ENCODE assay signal across 12 cellular contexts in the genomic region with DNA sequence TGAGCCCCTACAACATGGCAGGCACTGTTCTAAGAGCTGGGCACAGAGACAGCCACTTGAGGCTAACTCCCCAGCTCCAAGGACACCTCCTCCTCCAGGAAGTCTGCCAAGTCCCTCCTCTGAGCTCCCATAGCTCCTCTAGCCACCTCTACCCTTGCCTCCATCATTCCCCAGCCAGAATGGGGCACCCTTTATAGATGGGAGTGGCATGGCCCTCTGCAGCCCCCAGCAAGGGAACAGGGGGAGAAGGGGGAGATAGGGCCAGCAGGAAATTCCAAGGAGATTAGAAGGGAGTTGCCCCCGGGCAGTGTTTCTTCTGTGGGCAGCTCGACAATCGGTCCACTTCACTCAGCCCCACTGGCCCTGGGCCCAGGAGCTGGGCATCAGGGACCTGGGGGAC. TPM values are rescaled to one million over a fixed set of nuclear protein-coding genes. Genes with fewer than 3 reads are reported as not detected.
DNase-seq lines count a peak whose midpoint lies in the region; ATAC-seq, FAIRE-seq and TF ChIP-seq lines count a peak whose summit lies in the region.
"Had no signal": no experiment of that assay in that cellular context is flagged by ENCODE, and none has a peak within 500 bp of the region (broad histone marks: within the 10 kb centered on the region; RNA-seq: fewer than 3 reads in every experiment).

No MANE protein-coding gene starts in this region.

- H3K27ac ChIP-seq in A549 = peak overlapping the region; percentile 70 to 82; a peak in 4 of 6 replicates
- H3K27ac ChIP-seq in endodermal cell (ENCODE audit: low read depth, low read length) = no peak overlapping the region
- H3K27ac ChIP-seq in osteoblast (ENCODE audit: low read depth, low read length) = peak overlapping the region; percentile 27
- H3K27ac ChIP-seq in foreskin keratinocyte = no peak overlapping the region
- H3K27ac ChIP-seq: hepatocyte had no signal

- CTCF ChIA-PET in A549 (lab: Yijun Ruan, JAX) = interaction anchor here (0.6 to 4.6 kb wide), 10 partner anchors 8 to 699 kb away, joined by 3 to 39 read pairs (median 6); a partner anchor contains a TSS

- no peak for TF ChIP-seq RAD21 in A549 (conservative IDR thresholded peaks at IDR 0.05 in 1 of 2, IDR thresholded peaks at IDR 0.05 in 1 of 2)

- H3K27ac Mint-ChIP-seq in endodermal cell = peak overlapping the region; percentile 46
- H3K27ac Mint-ChIP-seq: activated naive CD4-positive, alpha-beta T cell treated with anti-CD3 and anti-CD28 coated beads for 36 hours had no signal

- H3K4me1 Mint-ChIP-seq in endodermal cell = peaks cover 42% of the 10 kb centered on the region

- H3K4me2 ChIP-seq in A549 = peak overlapping the region; percentile 76
- H3K4me2 ChIP-seq in osteoblast (ENCODE audit: insufficient read depth, low read length) = peak overlapping the region; percentile 22
- H3K4me2 ChIP-seq: hepatocyte had no signal

- WGBS in A549 (ENCODE audit: missing lambda C conversion rate) = 39% methylated on average over 3 of the region's 3 CpGs
- WGBS in endodermal cell (ENCODE audit: insufficient coverage in 1 of 2, insufficient read length in 1 of 2), 2 experiments = 82 to 100% methylated on average over 2 to 3 of the region's 3 CpGs

- no peak for TF ChIP-seq CTCF in A549 (IDR thresholded peaks at IDR 0.05)
- TF ChIP-seq CTCF in endodermal cell (conservative IDR thresholded peaks at IDR 0.05) = no peak
- TF ChIP-seq CTCF in osteoblast (IDR thresholded peaks at IDR 0.05; ENCODE audit: extremely low read depth, low read depth, low read length) = no peak
- no peak for TF ChIP-seq CTCF in foreskin keratinocyte (conservative IDR thresholded peaks at IDR 0.05)

- POLR2A ChIA-PET in A549 (lab: Yijun Ruan, JAX) = interaction anchor here (0.6 kb wide), 1 partner anchor 22 kb away, joined by 4 read pairs; no protein-coding TSS in a partner anchor

- H3K4me3 ChIP-seq in A549 (no peak overlapping the region), MG63 (peak overlapping the region; percentile 1; the same call in 1 of the 2 replicates), endodermal cell (ENCODE audit: low read length) (no peak overlapping the region), osteoblast (ENCODE audit: insufficient read depth, low read length) (no peak overlapping the region)
- H3K4me3 ChIP-seq: hepatocyte had no signal

- H3K36me3 ChIP-seq in MG63 (peaks cover 84% of the 10 kb centered on the region), endodermal cell (ENCODE audit: control insufficient read depth, insufficient read depth, low read length) (peaks cover 30% of the 10 kb centered on the region), osteoblast (ENCODE audit: insufficient read depth, low read length) (peaks cover 21% of the 10 kb centered on the region)

- no peak for TF ChIP-seq POLR2A in A549 (IDR thresholded peaks at IDR 0.05; ENCODE audit: low read length)

- H2AFZ ChIP-seq in osteoblast (ENCODE audit: low read length) = no peak overlapping the region
- H2AFZ ChIP-seq: hepatocyte had no signal

- H4K20me1 ChIP-seq in osteoblast (ENCODE audit: insufficient read depth, low read length) = peaks cover 53% of the 10 kb centered on the region

- H3K4me1 ChIP-seq in A549 = peaks cover 55% of the 10 kb centered on the region
- peaks cover 12% of the 10 kb centered on the region for H3K4me1 ChIP-seq in endodermal cell (ENCODE audit: control insufficient read depth, insufficient read depth, low read length)
- H3K4me1 ChIP-seq in osteoblast (ENCODE audit: insufficient read depth, low read length) = peaks cover 68% of the 10 kb centered on the region
- H3K4me1 ChIP-seq in foreskin keratinocyte = peaks cover 37% of the 10 kb centered on the region

- no peak for TF ChIP-seq EP300 in A549 (IDR thresholded peaks at IDR 0.05)

- no peaks in the 10 kb centered on the region for H3K27me3 Mint-ChIP-seq in endodermal cell (ENCODE audit: insufficient read depth)

- peaks cover 7% of the 10 kb centered on the region for H3K9me3 Mint-ChIP-seq in endodermal cell
- H3K9me3 Mint-ChIP-seq: activated naive CD4-positive, alpha-beta T cell treated with anti-CD3 and anti-CD28 coated beads for 36 hours had no signal

- H3K9ac ChIP-seq in endodermal cell (ENCODE audit: extremely low read depth, low read length, poor library complexity, severe bottlenecking) = no peak overlapping the region

- DNase-seq in A549 (ENCODE audit: low read depth in 1 of 2, low spot score in 1 of 2) (no peak), MG63 (peak; percentile 90), endodermal cell (peak; percentile 34), osteoblast (ENCODE audit: insufficient read length, low spot score, missing footprints) (peak; percentile 87), foreskin keratinocyte (no peak), medulla oblongata (ENCODE audit: extremely low spot score) (no peak)
- DNase-seq: NCI-H2081 treated with DMSO at 0.1 percent for 48 hours had no signal

- H3K36me3 Mint-ChIP-seq in endodermal cell (ENCODE audit: low read depth) = peaks cover 28% of the 10 kb centered on the region

- no peak overlapping the region for H3K4me3 Mint-ChIP-seq in endodermal cell
- H3K4me3 Mint-ChIP-seq: activated naive CD4-positive, alpha-beta T cell treated with anti-CD3 and anti-CD28 coated beads for 36 hours had no signal

- no peak for FAIRE-seq in A549 (lab: Jason Lieb, UNC)

- H3K79me2 ChIP-seq in osteoblast (ENCODE audit: insufficient read depth, low read length) = peaks cover 98% of the 10 kb centered on the region

- H3K27me3 ChIP-seq in MG63 = no peaks in the 10 kb centered on the region
- H3K27me3 ChIP-seq in endodermal cell (ENCODE audit: control insufficient read depth, insufficient read depth, low read length, poor library complexity, severe bottlenecking) = no peaks in the 10 kb centered on the region
- H3K27me3 ChIP-seq in osteoblast (ENCODE audit: insufficient read depth, low read length) = no peaks in the 10 kb centered on the region
- H3K27me3 ChIP-seq in foreskin keratinocyte = no peaks in the 10 kb centered on the region
- H3K27me3 ChIP-seq: hepatocyte had no signal

- H3K9me3 ChIP-seq in A549 (no peaks in the 10 kb centered on the region), MG63 (no peaks in the 10 kb centered on the region), endodermal cell (ENCODE audit: control insufficient read depth, low read length) (peaks cover 7% of the 10 kb centered on the region), osteoblast (ENCODE audit: low read depth, low read length) (no peaks in the 10 kb centered on the region)

- ATAC-seq in A549 (peak in 1 of 2 experiments; percentile 15; a peak in 2 of 6 replicates), GM21360 (IDR thresholded peaks at IDR 0.05; ENCODE audit: unreplicated experiment) (no peak), foreskin keratinocyte (no peak), GM21786 (IDR thresholded peaks at IDR 0.05; ENCODE audit: unreplicated experiment) (no peak)

TF ChIP-seq in A549, 52 proteins besides CTCF, POLR2A, EP300 and RAD21:
- TF ChIP-seq, protein P1, sequence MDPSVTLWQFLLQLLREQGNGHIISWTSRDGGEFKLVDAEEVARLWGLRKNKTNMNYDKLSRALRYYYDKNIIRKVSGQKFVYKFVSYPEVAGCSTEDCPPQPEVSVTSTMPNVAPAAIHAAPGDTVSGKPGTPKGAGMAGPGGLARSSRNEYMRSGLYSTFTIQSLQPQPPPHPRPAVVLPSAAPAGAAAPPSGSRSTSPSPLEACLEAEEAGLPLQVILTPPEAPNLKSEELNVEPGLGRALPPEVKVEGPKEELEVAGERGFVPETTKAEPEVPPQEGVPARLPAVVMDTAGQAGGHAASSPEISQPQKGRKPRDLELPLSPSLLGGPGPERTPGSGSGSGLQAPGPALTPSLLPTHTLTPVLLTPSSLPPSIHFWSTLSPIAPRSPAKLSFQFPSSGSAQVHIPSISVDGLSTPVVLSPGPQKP (IDR thresholded peaks at IDR 0.05; ENCODE audit: low read depth, low read length) = no peak
- TF ChIP-seq ZFP36 (IDR thresholded peaks at IDR 0.05; ENCODE audit: borderline replicate concordance, partially characterized antibody) = peak; percentile 49

RNA-seq across cellular contexts. Expression of a gene that starts 19.7 kb away (rescaled TPM):
- polyA plus RNA-seq in A549 (2011; rRNA removed) = 0.09 and 0.17 TPM in 2 replicates
- polyA plus RNA-seq in A549 (2012; cell fraction: cytosol; rRNA removed) = not detected in 2 replicates
- polyA plus RNA-seq in A549 (2012; cell fraction: nucleus; rRNA removed) = not detected in 2 replicates
- polyA plus RNA-seq in A549 (2017; fragmentation: RNase III; extraction: RNeasy Plus Mini Kit Qiagen cat#74134 plus additional on column Dnase treatment) = 0.04 TPM in 1 of 3 replicates, not detected in the others
- 0.50 TPM in 1 of 2 replicates, not detected in the other for polyA minus RNA-seq in A549 (2011; rRNA and poly(A)+ RNA removed)
- not detected in 2 replicates for total RNA-seq in MG63 (2014; rRNA removed; shearing (Covaris generic); ENCODE audit: low replicate concordance)
- total RNA-seq in endodermal cell = under 1 TPM; 0.18 to 0.24 TPM
- 0.36 TPM for polyA plus RNA-seq in endodermal cell (2013, experiment 1 of 2)
- 0.54 TPM for polyA plus RNA-seq in endodermal cell (2013, experiment 2 of 2)
- total RNA-seq in osteoblast = not detected in 2 replicates
- 0.10 TPM in 1 of 2 replicates, not detected in the other for total RNA-seq in foreskin keratinocyte
- 0.09 TPM in 1 of 2 replicates, not detected in the other for polyA plus RNA-seq in foreskin keratinocyte
- total RNA-seq: activated naive CD4-positive, alpha-beta T cell treated with anti-CD3 and anti-CD28 coated beads for 36 hours; T-helper 1 cell treated with Interleukin-12 subunit alpha and Interleukin-12 subunit beta and Interleukin-4 antibody, amounts not matched to agents 30 ng/mL and 1 ng/mL, for 36 hours had no signal

Comparison
In these comparisons a context has a peak if more than half of its experiments do, and no peak if none do; other contexts are left out.
1. DNase-seq: peak in MG63 (single experiment), endodermal cell (single experiment) and osteoblast (single experiment); none in A549 (0 of 2), foreskin keratinocyte (0 of 2) and medulla oblongata (single experiment).
2. H3K27ac ChIP-seq: peak in A549 (2 of 2) and osteoblast (single experiment); none in endodermal cell (single experiment) and foreskin keratinocyte (single experiment).